ENCODE assay signal across 8 cellular contexts in the genomic region with DNA sequence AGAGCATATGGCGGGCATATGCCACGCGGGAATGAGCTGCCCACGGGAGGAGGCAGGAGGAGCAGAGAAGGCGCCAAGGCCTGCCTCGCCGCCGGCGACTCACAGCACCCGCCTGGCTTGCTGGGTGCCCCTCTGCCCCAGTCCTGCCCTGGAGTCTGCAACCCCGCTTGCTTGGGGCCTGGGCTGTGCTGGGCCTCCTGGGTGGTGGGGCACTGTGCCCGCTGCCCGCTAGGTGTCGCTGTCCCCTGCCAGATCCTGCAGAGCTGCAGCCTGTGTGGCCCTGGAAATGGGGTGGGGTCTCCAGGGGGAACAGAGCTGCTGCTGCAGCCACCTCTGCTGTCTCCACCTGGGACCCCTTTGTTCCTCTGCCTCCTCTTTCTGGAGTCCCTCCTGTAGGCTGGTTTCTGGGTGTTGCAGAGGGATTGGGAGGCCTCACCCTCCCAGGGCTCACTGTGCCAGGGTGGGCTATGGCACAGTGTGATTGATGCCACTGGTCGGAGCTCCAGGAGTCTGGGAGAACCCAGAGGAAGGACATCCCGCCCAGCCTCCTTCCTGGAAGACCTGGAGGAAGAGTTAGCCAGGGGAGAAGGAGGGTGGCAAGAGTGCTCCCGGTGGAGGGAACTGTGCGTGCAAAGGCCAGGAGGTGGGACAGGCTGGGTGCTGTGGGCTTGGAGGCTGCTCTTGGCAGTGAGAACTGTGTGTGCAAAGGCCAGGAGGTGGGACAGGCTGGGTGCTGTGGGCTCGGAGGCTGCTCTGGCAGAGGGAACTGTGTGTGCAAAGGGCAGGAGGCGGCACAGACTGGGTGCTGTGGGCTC.
DNase-seq lines count a peak whose midpoint lies in the region; ATAC-seq and TF ChIP-seq lines count a peak whose summit lies in the region.

No MANE protein-coding gene starts in this region.

- H3K4me1 ChIP-seq in adrenal gland (replicated peaks in 1 of 2) = peaks cover 0 to 10% of the 10 kb centered on the region in 2 donors
- peaks cover 1% of the 10 kb centered on the region for H3K4me1 ChIP-seq in hepatocyte (ENCODE audit: insufficient read depth)

- H3K9me2 ChIP-seq in hepatocyte (replicated peaks; ENCODE audit: insufficient read depth) = no peaks in the 10 kb centered on the region

- WGBS in adrenal gland, 4 donors = 40 to 58% (median 51%) methylated on average over 6 to 20 of the region's 20 CpGs
- WGBS in hepatocyte (ENCODE audit: low lambda C conversion rate, missing lambda C conversion rate) = 60% methylated on average over 19 of the region's 20 CpGs

- no peak for TF ChIP-seq POLR2A in adrenal gland (IDR thresholded peaks at IDR 0.05)

- H2AFZ ChIP-seq in hepatocyte = no peak overlapping the region

- H3K9me3 ChIP-seq in adrenal gland (replicated peaks in 1 of 3) = no peaks in the 10 kb centered on the region
- no peaks in the 10 kb centered on the region for H3K9me3 ChIP-seq in hepatocyte (ENCODE audit: low read depth)

- H3K79me2 ChIP-seq in hepatocyte = peaks cover 3% of the 10 kb centered on the region

- peak; percentile 89 for DNase-seq in D341Med (ENCODE audit: low spot score)
- peak; percentile 30 to 54 (median 45) for DNase-seq in T-helper 1 cell
- peak; percentile 52 to 75 (median 63) for DNase-seq in adrenal gland
- DNase-seq in hepatocyte (ENCODE audit: low spot score) = peak; percentile 70
- DNase-seq in stimulated activated CD4-positive, alpha-beta T cell treated with anti-CD3 and anti-CD28 coated beads, Interleukin-15, amount 100 ng/mL, for 24 hours = peak; percentile 75

- H3K36me3 ChIP-seq in adrenal gland (replicated peaks in 1 of 2) (no peaks in the 10 kb centered on the region), hepatocyte (replicated peaks; ENCODE audit: insufficient read depth, low read depth) (no peaks in the 10 kb centered on the region)

- no peak overlapping the region for H3K4me3 ChIP-seq in adrenal gland
- H3K4me3 ChIP-seq in hepatocyte = no peak overlapping the region

- intact Hi-C loops in adrenal gland (cut with DNase I) = loop anchor here in 1 of 2 donors (10.0 kb wide), 1 partner anchor 139 kb away; a partner anchor contains a TSS

- H3K27me3 ChIP-seq in adrenal gland (no peaks in the 10 kb centered on the region), hepatocyte (no peaks in the 10 kb centered on the region)

- H3K27ac ChIP-seq in adrenal gland (no peak overlapping the region), hepatocyte (no peak overlapping the region)

- ATAC-seq in HG02981 (IDR thresholded peaks at IDR 0.05; ENCODE audit: unreplicated experiment) (peak; percentile 66), GM18502 (IDR thresholded peaks at IDR 0.05; ENCODE audit: poor library complexity, unreplicated experiment) (no peak), GM21367 (IDR thresholded peaks at IDR 0.05; ENCODE audit: unreplicated experiment) (no peak)

- no peak overlapping the region for H3K4me2 ChIP-seq in hepatocyte

- TF ChIP-seq CTCF in adrenal gland (IDR thresholded peaks at IDR 0.05) (peak; percentile 74 to 96 (median 84)), hepatocyte (IDR thresholded peaks at IDR 0.05; ENCODE audit: poor library complexity) (peak; percentile 83)

- H4K20me1 ChIP-seq in hepatocyte (ENCODE audit: insufficient read depth, poor library complexity, severe bottlenecking) = peaks cover 3% of the 10 kb centered on the region
